In genomic region chr3:86990171-86990733, GRCh38 we compare ENCODE assay signal across 9 cellular contexts. TPM values are rescaled to one million over a fixed set of nuclear protein-coding genes. Genes with fewer than 3 reads are reported as not detected.
DNase-seq lines count a peak whose midpoint lies in the region; ATAC-seq and TF ChIP-seq lines count a peak whose summit lies in the region.
"Had no signal": no experiment of that assay in that cellular context is flagged by ENCODE, and none has a peak within 500 bp of the region (broad histone marks: within the 10 kb centered on the region; RNA-seq: fewer than 3 reads in every experiment).

No MANE protein-coding gene starts in this region.

- no peaks in the 10 kb centered on the region for H3K79me2 ChIP-seq in neural progenitor cell (ENCODE audit: low read depth)

- TF ChIP-seq CTCF in epithelial cell of esophagus (IDR thresholded peaks at IDR 0.05; ENCODE audit: insufficient read depth, low read depth, low read length, missing control alignments) = no peak
- TF ChIP-seq CTCF in neural progenitor cell (IDR thresholded peaks at IDR 0.05) = no peak

- no peaks in the 10 kb centered on the region for H3K36me3 Mint-ChIP-seq in neural progenitor cell

- H3K4me1 ChIP-seq in HUES48 (ENCODE audit: control insufficient read depth, insufficient read depth, low read length) (peaks cover 14% of the 10 kb centered on the region), neural progenitor cell (peaks cover 8% of the 10 kb centered on the region)

- H3K9me3 ChIP-seq in HUES48 (ENCODE audit: control insufficient read depth, insufficient read depth, low read length) (no peaks in the 10 kb centered on the region), neural progenitor cell (ENCODE audit: low read depth) (no peaks in the 10 kb centered on the region)

- peak overlapping the region; percentile 88 for H3K4me3 Mint-ChIP-seq in neural progenitor cell
- H3K4me3 Mint-ChIP-seq: central memory CD8-positive, alpha-beta T cell had no signal

- H3K4me3 ChIP-seq in HUES48 (ENCODE audit: low read depth, low read length) (peak overlapping the region; percentile 62), epithelial cell of esophagus (ENCODE audit: low read length) (peak overlapping the region; percentile 70), neural progenitor cell (peak overlapping the region; percentile 88)

- H3K27me3 Mint-ChIP-seq in neural progenitor cell (ENCODE audit: insufficient read depth, low read depth) = peaks cover 7% of the 10 kb centered on the region

- no peaks in the 10 kb centered on the region for H3K9me3 Mint-ChIP-seq in neural progenitor cell

- H4K20me1 ChIP-seq in neural progenitor cell (ENCODE audit: low read depth) = no peaks in the 10 kb centered on the region

- ATAC-seq in HG02571 (IDR thresholded peaks at IDR 0.05; ENCODE audit: unreplicated experiment) (no peak), GM19455 (IDR thresholded peaks at IDR 0.05; ENCODE audit: unreplicated experiment) (no peak)

- H3K36me3 ChIP-seq in HUES48 (ENCODE audit: control insufficient read depth, insufficient read depth, low read length) (no peaks in the 10 kb centered on the region), neural progenitor cell (no peaks in the 10 kb centered on the region)

- H3K27ac ChIP-seq in HUES48 (ENCODE audit: low read depth, low read length) (peak overlapping the region; percentile 83), neural progenitor cell (no peak overlapping the region)

- peaks cover 5% of the 10 kb centered on the region for H3F3A ChIP-seq in neural progenitor cell (ENCODE audit: low read depth)

- peak overlapping the region; percentile 96 for H2AFZ ChIP-seq in neural progenitor cell (replicated peaks)

- H3K4me1 Mint-ChIP-seq in neural progenitor cell = peaks cover 7% of the 10 kb centered on the region
- H3K4me1 Mint-ChIP-seq: central memory CD8-positive, alpha-beta T cell had no signal

- H3K9ac ChIP-seq in HUES48 (ENCODE audit: low read depth, low read length) (peak overlapping the region; percentile 58; the same call in 1 of the 2 replicates), neural progenitor cell (no peak overlapping the region)

- H3K27ac Mint-ChIP-seq in neural progenitor cell = no peak overlapping the region

- DNase-seq in Daoy (ENCODE audit: low read depth) (peak; percentile 60), epithelial cell of esophagus (ENCODE audit: low read depth) (peak; percentile 84), neural progenitor cell (ENCODE audit: low spot score) (no peak), NCI-H1048 (lab: John Stamatoyannopoulos, UW) (no peak)
- DNase-seq in stimulated activated CD4-positive, alpha-beta T cell treated with anti-CD3 and anti-CD28 coated beads, Interleukin-12 subunit alpha, Interleukin-12 subunit beta, amount 100 ng/mL, for 4 hours = no peak

- peak overlapping the region; percentile 93 for H3K4me2 ChIP-seq in neural progenitor cell

- H3K27me3 ChIP-seq in HUES48 (ENCODE audit: control insufficient read depth, insufficient read depth, low read length) (peaks cover 19% of the 10 kb centered on the region), neural progenitor cell (peaks cover 19% of the 10 kb centered on the region)

RNA-seq across cellular contexts. Expression of gene VGLL3, which starts 0.7 kb away (rescaled TPM):
- total RNA-seq in Daoy (2014; rRNA removed; shearing (Covaris generic)) = 8.4 and 15.2 TPM in 2 replicates
- total RNA-seq in neural progenitor cell (ENCODE audit: low replicate concordance) = 1.2 and 1.8 TPM in 2 replicates

Comparison
In these comparisons a context has a peak if more than half of its experiments do, and no peak if none do; other contexts are left out.
1. DNase-seq: peak in Daoy (single experiment) and epithelial cell of esophagus (single experiment); none in neural progenitor cell (single experiment), stimulated activated CD4-positive, alpha-beta T cell treated with anti-CD3 and anti-CD28 coated beads, Interleukin-12 subunit alpha, Interleukin-12 subunit beta, amount 100 ng/mL, for 4 hours (single experiment) and NCI-H1048 (single experiment).
2. Peak in every context shown above with its lines, with median percentiles within 50 percentile points of each other: H3K4me3 ChIP-seq.